1 cellular context compared by ENCODE assay signal in the genomic region with DNA sequence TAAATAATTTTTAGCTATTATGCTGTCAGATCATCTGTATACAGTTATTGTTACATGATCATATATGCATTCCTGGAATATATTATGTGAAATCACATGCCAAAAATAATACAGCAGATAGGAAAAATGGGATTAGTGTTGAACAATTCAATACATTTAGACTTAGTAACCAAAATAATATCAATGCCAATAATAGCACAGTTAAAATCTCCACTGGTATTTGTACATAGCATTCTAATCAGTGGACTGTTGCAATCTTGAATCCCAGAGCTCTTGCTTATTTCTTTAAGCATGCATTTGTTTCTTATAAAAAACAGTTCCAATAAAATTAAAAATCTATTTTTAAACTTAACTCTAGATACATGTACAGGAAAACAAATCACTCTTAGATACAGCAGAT.
TF ChIP-seq lines count a peak whose summit lies in the region.

No MANE protein-coding gene starts in this region.

TF ChIP-seq in HepG2, 621 proteins besides CTCF, POLR2A, EP300 and RAD21:
- TF ChIP-seq, protein P1, sequence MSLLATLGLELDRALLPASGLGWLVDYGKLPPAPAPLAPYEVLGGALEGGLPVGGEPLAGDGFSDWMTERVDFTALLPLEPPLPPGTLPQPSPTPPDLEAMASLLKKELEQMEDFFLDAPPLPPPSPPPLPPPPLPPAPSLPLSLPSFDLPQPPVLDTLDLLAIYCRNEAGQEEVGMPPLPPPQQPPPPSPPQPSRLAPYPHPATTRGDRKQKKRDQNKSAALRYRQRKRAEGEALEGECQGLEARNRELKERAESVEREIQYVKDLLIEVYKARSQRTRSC (CRISPR knock-in tag; IDR thresholded peaks at IDR 0.05; ENCODE audit: low read depth), result no peak
- TF ChIP-seq FOXK1 (CRISPR knock-in tag; IDR thresholded peaks at IDR 0.05; ENCODE audit: borderline replicate concordance, low read depth), result no peak
- TF ChIP-seq, protein P2, sequence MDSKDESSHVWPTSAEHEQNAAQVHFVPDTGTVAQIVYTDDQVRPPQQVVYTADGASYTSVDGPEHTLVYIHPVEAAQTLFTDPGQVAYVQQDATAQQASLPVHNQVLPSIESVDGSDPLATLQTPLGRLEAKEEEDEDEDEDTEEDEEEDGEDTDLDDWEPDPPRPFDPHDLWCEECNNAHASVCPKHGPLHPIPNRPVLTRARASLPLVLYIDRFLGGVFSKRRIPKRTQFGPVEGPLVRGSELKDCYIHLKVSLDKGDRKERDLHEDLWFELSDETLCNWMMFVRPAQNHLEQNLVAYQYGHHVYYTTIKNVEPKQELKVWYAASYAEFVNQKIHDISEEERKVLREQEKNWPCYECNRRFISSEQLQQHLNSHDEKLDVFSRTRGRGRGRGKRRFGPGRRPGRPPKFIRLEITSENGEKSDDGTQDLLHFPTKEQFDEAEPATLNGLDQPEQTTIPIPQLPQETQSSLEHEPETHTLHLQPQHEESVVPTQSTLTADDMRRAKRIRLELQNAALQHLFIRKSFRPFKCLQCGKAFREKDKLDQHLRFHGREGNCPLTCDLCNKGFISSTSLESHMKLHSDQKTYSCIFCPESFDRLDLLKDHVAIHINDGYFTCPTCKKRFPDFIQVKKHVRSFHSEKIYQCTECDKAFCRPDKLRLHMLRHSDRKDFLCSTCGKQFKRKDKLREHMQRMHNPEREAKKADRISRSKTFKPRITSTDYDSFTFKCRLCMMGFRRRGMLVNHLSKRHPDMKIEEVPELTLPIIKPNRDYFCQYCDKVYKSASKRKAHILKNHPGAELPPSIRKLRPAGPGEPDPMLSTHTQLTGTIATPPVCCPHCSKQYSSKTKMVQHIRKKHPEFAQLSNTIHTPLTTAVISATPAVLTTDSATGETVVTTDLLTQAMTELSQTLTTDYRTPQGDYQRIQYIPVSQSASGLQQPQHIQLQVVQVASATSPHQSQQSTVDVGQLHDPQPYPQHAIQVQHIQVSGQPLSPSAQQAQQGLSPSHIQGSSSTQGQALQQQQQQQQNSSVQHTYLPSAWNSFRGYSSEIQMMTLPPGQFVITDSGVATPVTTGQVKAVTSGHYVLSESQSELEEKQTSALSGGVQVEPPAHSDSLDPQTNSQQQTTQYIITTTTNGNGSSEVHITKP (CRISPR knock-in tag; IDR thresholded peaks at IDR 0.05; ENCODE audit: low read depth), result no peak
- no peak for TF ChIP-seq KDM3A (CRISPR knock-in tag; IDR thresholded peaks at IDR 0.05; ENCODE audit: low read depth)
- TF ChIP-seq ZNF143 (CRISPR knock-in tag; IDR thresholded peaks at IDR 0.05), result no peak
- TF ChIP-seq, protein P3, sequence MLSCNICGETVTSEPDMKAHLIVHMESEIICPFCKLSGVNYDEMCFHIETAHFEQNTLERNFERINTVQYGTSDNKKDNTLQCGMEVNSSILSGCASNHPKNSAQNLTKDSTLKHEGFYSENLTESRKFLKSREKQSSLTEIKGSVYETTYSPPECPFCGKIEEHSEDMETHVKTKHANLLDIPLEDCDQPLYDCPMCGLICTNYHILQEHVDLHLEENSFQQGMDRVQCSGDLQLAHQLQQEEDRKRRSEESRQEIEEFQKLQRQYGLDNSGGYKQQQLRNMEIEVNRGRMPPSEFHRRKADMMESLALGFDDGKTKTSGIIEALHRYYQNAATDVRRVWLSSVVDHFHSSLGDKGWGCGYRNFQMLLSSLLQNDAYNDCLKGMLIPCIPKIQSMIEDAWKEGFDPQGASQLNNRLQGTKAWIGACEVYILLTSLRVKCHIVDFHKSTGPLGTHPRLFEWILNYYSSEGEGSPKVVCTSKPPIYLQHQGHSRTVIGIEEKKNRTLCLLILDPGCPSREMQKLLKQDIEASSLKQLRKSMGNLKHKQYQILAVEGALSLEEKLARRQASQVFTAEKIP (CRISPR knock-in tag; IDR thresholded peaks at IDR 0.05; ENCODE audit: borderline replicate concordance), result no peak
- TF ChIP-seq MIER3 (CRISPR knock-in tag; IDR thresholded peaks at IDR 0.05; ENCODE audit: borderline replicate concordance), result no peak
- TF ChIP-seq, protein P4, sequence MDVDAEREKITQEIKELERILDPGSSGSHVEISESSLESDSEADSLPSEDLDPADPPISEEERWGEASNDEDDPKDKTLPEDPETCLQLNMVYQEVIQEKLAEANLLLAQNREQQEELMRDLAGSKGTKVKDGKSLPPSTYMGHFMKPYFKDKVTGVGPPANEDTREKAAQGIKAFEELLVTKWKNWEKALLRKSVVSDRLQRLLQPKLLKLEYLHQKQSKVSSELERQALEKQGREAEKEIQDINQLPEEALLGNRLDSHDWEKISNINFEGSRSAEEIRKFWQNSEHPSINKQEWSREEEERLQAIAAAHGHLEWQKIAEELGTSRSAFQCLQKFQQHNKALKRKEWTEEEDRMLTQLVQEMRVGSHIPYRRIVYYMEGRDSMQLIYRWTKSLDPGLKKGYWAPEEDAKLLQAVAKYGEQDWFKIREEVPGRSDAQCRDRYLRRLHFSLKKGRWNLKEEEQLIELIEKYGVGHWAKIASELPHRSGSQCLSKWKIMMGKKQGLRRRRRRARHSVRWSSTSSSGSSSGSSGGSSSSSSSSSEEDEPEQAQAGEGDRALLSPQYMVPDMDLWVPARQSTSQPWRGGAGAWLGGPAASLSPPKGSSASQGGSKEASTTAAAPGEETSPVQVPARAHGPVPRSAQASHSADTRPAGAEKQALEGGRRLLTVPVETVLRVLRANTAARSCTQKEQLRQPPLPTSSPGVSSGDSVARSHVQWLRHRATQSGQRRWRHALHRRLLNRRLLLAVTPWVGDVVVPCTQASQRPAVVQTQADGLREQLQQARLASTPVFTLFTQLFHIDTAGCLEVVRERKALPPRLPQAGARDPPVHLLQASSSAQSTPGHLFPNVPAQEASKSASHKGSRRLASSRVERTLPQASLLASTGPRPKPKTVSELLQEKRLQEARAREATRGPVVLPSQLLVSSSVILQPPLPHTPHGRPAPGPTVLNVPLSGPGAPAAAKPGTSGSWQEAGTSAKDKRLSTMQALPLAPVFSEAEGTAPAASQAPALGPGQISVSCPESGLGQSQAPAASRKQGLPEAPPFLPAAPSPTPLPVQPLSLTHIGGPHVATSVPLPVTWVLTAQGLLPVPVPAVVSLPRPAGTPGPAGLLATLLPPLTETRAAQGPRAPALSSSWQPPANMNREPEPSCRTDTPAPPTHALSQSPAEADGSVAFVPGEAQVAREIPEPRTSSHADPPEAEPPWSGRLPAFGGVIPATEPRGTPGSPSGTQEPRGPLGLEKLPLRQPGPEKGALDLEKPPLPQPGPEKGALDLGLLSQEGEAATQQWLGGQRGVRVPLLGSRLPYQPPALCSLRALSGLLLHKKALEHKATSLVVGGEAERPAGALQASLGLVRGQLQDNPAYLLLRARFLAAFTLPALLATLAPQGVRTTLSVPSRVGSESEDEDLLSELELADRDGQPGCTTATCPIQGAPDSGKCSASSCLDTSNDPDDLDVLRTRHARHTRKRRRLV (CRISPR knock-in tag; IDR thresholded peaks at IDR 0.05), result no peak
- TF ChIP-seq, protein P5, sequence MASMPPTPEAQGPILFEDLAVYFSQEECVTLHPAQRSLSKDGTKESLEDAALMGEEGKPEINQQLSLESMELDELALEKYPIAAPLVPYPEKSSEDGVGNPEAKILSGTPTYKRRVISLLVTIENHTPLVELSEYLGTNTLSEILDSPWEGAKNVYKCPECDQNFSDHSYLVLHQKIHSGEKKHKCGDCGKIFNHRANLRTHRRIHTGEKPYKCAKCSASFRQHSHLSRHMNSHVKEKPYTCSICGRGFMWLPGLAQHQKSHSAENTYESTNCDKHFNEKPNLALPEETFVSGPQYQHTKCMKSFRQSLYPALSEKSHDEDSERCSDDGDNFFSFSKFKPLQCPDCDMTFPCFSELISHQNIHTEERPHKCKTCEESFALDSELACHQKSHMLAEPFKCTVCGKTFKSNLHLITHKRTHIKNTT (CRISPR knock-in tag; IDR thresholded peaks at IDR 0.05), result no peak
- TF ChIP-seq HMGA1 (CRISPR knock-in tag; conservative IDR thresholded peaks at IDR 0.05), result no peak
- TF ChIP-seq, protein P6, sequence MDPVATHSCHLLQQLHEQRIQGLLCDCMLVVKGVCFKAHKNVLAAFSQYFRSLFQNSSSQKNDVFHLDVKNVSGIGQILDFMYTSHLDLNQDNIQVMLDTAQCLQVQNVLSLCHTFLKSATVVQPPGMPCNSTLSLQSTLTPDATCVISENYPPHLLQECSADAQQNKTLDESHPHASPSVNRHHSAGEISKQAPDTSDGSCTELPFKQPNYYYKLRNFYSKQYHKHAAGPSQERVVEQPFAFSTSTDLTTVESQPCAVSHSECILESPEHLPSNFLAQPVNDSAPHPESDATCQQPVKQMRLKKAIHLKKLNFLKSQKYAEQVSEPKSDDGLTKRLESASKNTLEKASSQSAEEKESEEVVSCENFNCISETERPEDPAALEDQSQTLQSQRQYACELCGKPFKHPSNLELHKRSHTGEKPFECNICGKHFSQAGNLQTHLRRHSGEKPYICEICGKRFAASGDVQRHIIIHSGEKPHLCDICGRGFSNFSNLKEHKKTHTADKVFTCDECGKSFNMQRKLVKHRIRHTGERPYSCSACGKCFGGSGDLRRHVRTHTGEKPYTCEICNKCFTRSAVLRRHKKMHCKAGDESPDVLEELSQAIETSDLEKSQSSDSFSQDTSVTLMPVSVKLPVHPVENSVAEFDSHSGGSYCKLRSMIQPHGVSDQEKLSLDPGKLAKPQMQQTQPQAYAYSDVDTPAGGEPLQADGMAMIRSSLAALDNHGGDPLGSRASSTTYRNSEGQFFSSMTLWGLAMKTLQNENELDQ (CRISPR knock-in tag; IDR thresholded peaks at IDR 0.05; ENCODE audit: borderline replicate concordance), result no peak
- TF ChIP-seq, protein P7, sequence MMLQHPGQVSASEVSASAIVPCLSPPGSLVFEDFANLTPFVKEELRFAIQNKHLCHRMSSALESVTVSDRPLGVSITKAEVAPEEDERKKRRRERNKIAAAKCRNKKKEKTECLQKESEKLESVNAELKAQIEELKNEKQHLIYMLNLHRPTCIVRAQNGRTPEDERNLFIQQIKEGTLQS (CRISPR knock-in tag; IDR thresholded peaks at IDR 0.05), result no peak
- TF ChIP-seq GFI1 (CRISPR knock-in tag; IDR thresholded peaks at IDR 0.05; ENCODE audit: borderline replicate concordance), result no peak
- TF ChIP-seq ZNF138 (CRISPR knock-in tag; IDR thresholded peaks at IDR 0.05; ENCODE audit: low read depth), result no peak
- no peak for TF ChIP-seq ZSCAN25 (CRISPR knock-in tag; IDR thresholded peaks at IDR 0.05)
- TF ChIP-seq RFX3 (CRISPR knock-in tag; IDR thresholded peaks at IDR 0.05), result no peak
